17 cellular contexts compared by ENCODE assay signal in genomic region chr14:34361504-34362011, GRCh38.
A peak's percentile ranks its signal among the peaks of the same experiment; 100 is the strongest.
DNase-seq lines count a peak whose midpoint lies in the region; ATAC-seq and TF ChIP-seq lines count a peak whose summit lies in the region.
"Had no signal": no experiment of that assay in that cellular context is flagged by ENCODE, and none has a peak within 500 bp of the region (broad histone marks: within the 10 kb centered on the region; RNA-seq: fewer than 3 reads in every experiment).

No MANE protein-coding gene starts in this region.

- H3K27ac Mint-ChIP-seq in activated CD4-positive, alpha-beta memory T cell treated with anti-CD3 and anti-CD28 coated beads for 36 hours: no peak overlapping the region
- H3K27ac Mint-ChIP-seq: progenitor cell of endocrine pancreas had no signal

- intact Hi-C loops in left cardiac atrium (cut with DNase I): loop anchor here in 1 of 2 donors (10.0 kb wide), 1 partner anchor 133 kb away; no protein-coding TSS in a partner anchor
- intact Hi-C loops in psoas muscle (cut with DNase I): no loop called here
- intact Hi-C loops in activated CD4-positive, alpha-beta memory T cell treated with anti-CD3 and anti-CD28 coated beads for 36 hours (cut with micrococcal nuclease): no loop called here

- no peak overlapping the region for H3K23ac ChIP-seq in mesendoderm (ENCODE audit: low read length)

- no peaks in the 10 kb centered on the region for H3K4me1 Mint-ChIP-seq in activated CD4-positive, alpha-beta memory T cell treated with anti-CD3 and anti-CD28 coated beads for 36 hours (ENCODE audit: low read depth)

- H3K4me2 ChIP-seq in GM23248 (ENCODE audit: unreplicated experiment) (no peak overlapping the region), mesendoderm (ENCODE audit: low read length) (no peak overlapping the region)

- no peak overlapping the region for H3K4ac ChIP-seq in mesendoderm (ENCODE audit: low read depth, low read length)

- H2BK5ac ChIP-seq in mesendoderm (ENCODE audit: low read length): no peak overlapping the region

- H3K27me3 Mint-ChIP-seq in activated CD4-positive, alpha-beta memory T cell treated with anti-CD3 and anti-CD28 coated beads for 36 hours: peaks cover 13% of the 10 kb centered on the region

- peaks cover 24% of the 10 kb centered on the region for H3F3A ChIP-seq in GM23248 (ENCODE audit: insufficient read depth)

- H3K27ac ChIP-seq in GM23248 (no peak overlapping the region), psoas muscle (no peak overlapping the region), mesendoderm (ENCODE audit: low read depth, low read length) (no peak overlapping the region)

- no peak overlapping the region for H2AK5ac ChIP-seq in mesendoderm (ENCODE audit: low read length)

- H3K79me1 ChIP-seq in mesendoderm (ENCODE audit: low read length): no peaks in the 10 kb centered on the region

- H3K9ac ChIP-seq in GM23248 (no peak overlapping the region), mesendoderm (ENCODE audit: low read length) (no peak overlapping the region)

- H3K18ac ChIP-seq in mesendoderm (ENCODE audit: low read length): no peak overlapping the region

- no peak overlapping the region for H2AFZ ChIP-seq in GM23248

- POLR2A ChIA-PET in activated CD4-positive, alpha-beta memory T cell treated with anti-CD3 and anti-CD28 coated beads for 36 hours (lab: Charles Lee): no interaction called here

- no peaks in the 10 kb centered on the region; the same call in 1 of the 2 replicates for H3K9me2 ChIP-seq in GM23248 (ENCODE audit: insufficient read depth)

- no peak overlapping the region for H3K56ac ChIP-seq in mesendoderm (ENCODE audit: low read length)

- H3K36me3 Mint-ChIP-seq in activated CD4-positive, alpha-beta memory T cell treated with anti-CD3 and anti-CD28 coated beads for 36 hours: no peaks in the 10 kb centered on the region

- CTCF ChIA-PET in activated CD4-positive, alpha-beta memory T cell treated with anti-CD3 and anti-CD28 coated beads for 36 hours (lab: Charles Lee): interaction anchor here (0.7 to 1.5 kb wide), 2 partner anchors 30 to 39 kb away, joined by 3 to 8 read pairs; no protein-coding TSS in a partner anchor

- DNase-seq in GM23248 (peak; percentile 70), cardiac fibroblast (ENCODE audit: low read depth in 2 of 2) (peak; percentile 53 to 69), left cardiac atrium (no peak), psoas muscle (no peak), mesendoderm (no peak), DMS114 treated with DMSO at 0.1 percent for 48 hours (lab: John Stamatoyannopoulos, UW; ENCODE audit: unreplicated experiment) (no peak)
- DNase-seq in activated CD4-positive, alpha-beta memory T cell treated with anti-CD3 and anti-CD28 coated beads for 36 hours: no peak
- DNase-seq: ACHN; activated CD8-positive, alpha-beta memory T cell treated with anti-CD3 and anti-CD28 coated beads, Interleukin-2, amount 50 U/mL, for 4 hours; activated naive CD4-positive, alpha-beta T cell; NCI-H2029; NCI-H524 treated with DMSO at 0.1 percent for 48 hours; stimulated activated CD4-positive, alpha-beta T cell treated with anti-CD3 and anti-CD28 coated beads, Interleukin-1b, Interleukin-23, amount 100 ng/mL, for 48 hours; T-helper 1 cell had no signal

- no peaks in the 10 kb centered on the region for H3K36me3 ChIP-seq in GM23248 (ENCODE audit: low read depth)
- no peaks in the 10 kb centered on the region for H3K36me3 ChIP-seq in psoas muscle (ENCODE audit: insufficient read depth in 1 of 2, low read depth in 1 of 2)
- no peaks in the 10 kb centered on the region for H3K36me3 ChIP-seq in mesendoderm (ENCODE audit: control insufficient read depth, insufficient read depth, low read length)

- peak; percentile 72 to 75 for ATAC-seq in left cardiac atrium
- ATAC-seq in psoas muscle: peak in 3 of 4 donors; percentile 51 to 68 (median 61)
- ATAC-seq in HG02938 (IDR thresholded peaks at IDR 0.05; ENCODE audit: unreplicated experiment): no peak
- ATAC-seq: GM12878 had no signal

- H3K4me1 ChIP-seq in GM23248 (ENCODE audit: insufficient read depth) (peaks cover 21% of the 10 kb centered on the region), psoas muscle (no peaks in the 10 kb centered on the region), mesendoderm (ENCODE audit: control insufficient read depth, low read depth, low read length) (no peaks in the 10 kb centered on the region)

- H3K9me3 ChIP-seq in GM23248 (ENCODE audit: low read depth) (no peaks in the 10 kb centered on the region), psoas muscle (no peaks in the 10 kb centered on the region)

- no peak overlapping the region for H4K5ac ChIP-seq in mesendoderm (ENCODE audit: low read length)

- no peak overlapping the region for H3K4me3 ChIP-seq in GM23248
- no peak overlapping the region for H3K4me3 ChIP-seq in cardiac fibroblast (replicated peaks in 1 of 2; ENCODE audit: low read depth in 2 of 2, low read length in 2 of 2)
- no peak overlapping the region for H3K4me3 ChIP-seq in psoas muscle
- H3K4me3 ChIP-seq in mesendoderm (ENCODE audit: low read length): no peak overlapping the region
- H3K4me3 ChIP-seq: GM12878 had no signal

- H2BK120ac ChIP-seq in mesendoderm (ENCODE audit: low read depth, low read length): no peak overlapping the region

- no peaks in the 10 kb centered on the region for H3K9me3 Mint-ChIP-seq in activated CD4-positive, alpha-beta memory T cell treated with anti-CD3 and anti-CD28 coated beads for 36 hours

- in situ Hi-C loops in GM23248 (cut with MboI): no loop called here

- WGBS in GM23248 (ENCODE audit: low coverage in 1 of 2, low lambda C conversion rate in 2 of 2, missing lambda C conversion rate in 2 of 2), 2 experiments: 29 to 39% methylated on average over 2 of the region's 2 CpGs
- 56 to 85% (median 58%) methylated on average over 2 of the region's 2 CpGs for WGBS in psoas muscle, 3 donors
- no CpG with 5 or more reads among the region's 2 CpGs for WGBS in mesendoderm (ENCODE audit: extremely low coverage, insufficient coverage, low lambda C conversion rate)

- 0 out of 2 replicates have a peak, but pooled peaks cover 7% of the 10 kb centered on the region for H3K27me3 ChIP-seq in GM23248 (replicated peaks; ENCODE audit: insufficient read depth)
- H3K27me3 ChIP-seq in psoas muscle (ENCODE audit: insufficient read depth in 3 of 3, low read length in 2 of 3): no peaks in the 10 kb centered on the region
- H3K27me3 ChIP-seq in mesendoderm (ENCODE audit: insufficient read depth, low read length, poor library complexity): no peaks in the 10 kb centered on the region

- no peaks in the 10 kb centered on the region for H4K20me1 ChIP-seq in GM23248 (ENCODE audit: insufficient read depth)

- H3K79me2 ChIP-seq in GM23248 (ENCODE audit: insufficient read depth): no peaks in the 10 kb centered on the region
- no peaks in the 10 kb centered on the region for H3K79me2 ChIP-seq in mesendoderm (ENCODE audit: control insufficient read depth, insufficient read depth, low read length)

- TF ChIP-seq CTCF in cardiac fibroblast (IDR thresholded peaks at IDR 0.05; ENCODE audit: low read depth, low read length) (no peak), psoas muscle (IDR thresholded peaks at IDR 0.05) (no peak)

- H4K8ac ChIP-seq in mesendoderm (ENCODE audit: low read depth, low read length): no peak overlapping the region

- no peak overlapping the region for H3K4me3 Mint-ChIP-seq in activated CD4-positive, alpha-beta memory T cell treated with anti-CD3 and anti-CD28 coated beads for 36 hours

- no peak overlapping the region for H2BK15ac ChIP-seq in mesendoderm (replicated peaks; ENCODE audit: low read depth)

Comparison
In these comparisons a context has a peak if more than half of its experiments do, and no peak if none do; other contexts are left out.
1. DNase-seq: peak in GM23248 (single experiment) and cardiac fibroblast (2 of 2); none in left cardiac atrium (single experiment), psoas muscle (0 of 2), activated CD4-positive, alpha-beta memory T cell treated with anti-CD3 and anti-CD28 coated beads for 36 hours (single experiment), mesendoderm (single experiment) and DMS114 treated with DMSO at 0.1 percent for 48 hours (single experiment).